In the genomic region with DNA sequence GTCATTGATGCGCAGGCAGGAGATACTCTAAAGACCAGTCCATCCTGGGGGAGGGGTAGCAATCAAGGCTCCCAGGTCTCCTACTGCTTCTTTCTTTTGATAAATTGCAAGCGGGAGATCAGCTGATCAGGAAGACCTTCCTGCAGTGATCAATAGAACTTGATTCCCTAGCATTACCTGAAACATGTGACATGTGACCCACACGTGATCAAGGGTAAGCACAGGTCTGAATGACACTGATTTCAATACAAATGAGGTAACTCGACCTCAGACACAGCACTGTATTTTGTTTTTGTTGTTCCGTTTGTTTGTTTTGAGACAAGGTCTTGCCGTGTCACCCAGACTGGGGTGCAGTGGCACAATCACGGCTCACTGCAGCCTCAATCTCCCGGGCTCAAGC, we compare ENCODE assay signal across 30 cellular contexts.
"Had no signal": no experiment of that assay in that cellular context is flagged by ENCODE, and none has a peak within 500 bp of the region (broad histone marks: within the 10 kb centered on the region; RNA-seq: fewer than 3 reads in every experiment).

No MANE protein-coding gene starts in this region.

- H3K4me1 ChIP-seq: ascending aorta, breast epithelium, foreskin keratinocyte, gastrocnemius medialis, heart left ventricle had no signal

- H3K4me3 ChIP-seq: ascending aorta, breast epithelium, cardiac muscle cell, coronary artery, dorsolateral prefrontal cortex, gastrocnemius medialis, heart left ventricle had no signal

- H3K9me3 ChIP-seq: ascending aorta, breast epithelium, gastrocnemius medialis, heart left ventricle had no signal

- ATAC-seq: activated CD4-positive, alpha-beta T cell treated with anti-CD3 and anti-CD28 coated beads for 36 hours; activated CD8-positive, alpha-beta memory T cell treated with anti-CD3 and anti-CD28 coated beads, Interleukin-2, amount 10 ng/mL, durations not matched to agents 7 days and 5 days; activated CD8-positive, alpha-beta T cell treated with anti-CD3 and anti-CD28 coated beads, Interleukin-2, amount 10 ng/mL, durations not matched to agents 7 days and 5 days; activated naive CD4-positive, alpha-beta T cell treated with anti-CD3 and anti-CD28 coated beads, Interleukin-2, amount 50 U/mL, for 72 hours; activated T-cell treated with anti-CD3 and anti-CD28 coated beads, Interleukin-2, amount 50 U/mL, for 72 hours; esophagus mucosa; foreskin keratinocyte; gastrocnemius medialis; heart left ventricle; T-helper 17 cell had no signal

- H3K36me3 ChIP-seq: ascending aorta, breast epithelium, cardiac muscle cell, gastrocnemius medialis, heart left ventricle, WERI-Rb-1 had no signal

- H3K27me3 ChIP-seq: ascending aorta, breast epithelium, cardiac muscle cell, dorsolateral prefrontal cortex, gastrocnemius medialis, heart left ventricle had no signal

- DNase-seq: activated CD4-positive, alpha-beta memory T cell treated with anti-CD3 and anti-CD28 coated beads for 36 hours; activated CD4-positive, alpha-beta T cell treated with anti-CD3 and anti-CD28 coated beads for 36 hours; activated CD4-positive, alpha-beta T cell treated with anti-CD3 and anti-CD28 coated beads, Interleukin-2, amount 10 ng/mL, durations not matched to agents 24 days and 14 days; activated CD4-positive, CD25-positive, alpha-beta regulatory T cell; activated CD4-positive, CD25-positive, alpha-beta regulatory T cell treated with anti-CD3 and anti-CD28 coated beads, Interleukin-2, amount 50 U/mL, for 72 hours; activated CD8-positive, alpha-beta memory T cell treated with anti-CD3 and anti-CD28 coated beads, Interleukin-2, amount 10 ng/mL, durations not matched to agents 7 days and 5 days; activated CD8-positive, alpha-beta memory T cell treated with anti-CD3 and anti-CD28 coated beads, Interleukin-2, amount 50 U/mL, for 4 hours; activated CD8-positive, alpha-beta T cell treated with anti-CD3 and anti-CD28 coated beads, Interleukin-2, amount 10 ng/mL, durations not matched to agents 7 days and 5 days; activated gamma-delta T cell; activated naive CD4-positive, alpha-beta T cell; activated naive CD4-positive, alpha-beta T cell treated with anti-CD3 and anti-CD28 coated beads, Interleukin-2, amount 10 ng/mL, durations not matched to agents 7 days and 5 days; activated naive CD8-positive, alpha-beta T cell treated with anti-CD3 and anti-CD28 coated beads, Interleukin-2, amount 10 ng/mL, durations not matched to agents 7 days and 5 days; activated T-cell treated with anti-CD3 and anti-CD28 coated beads, Interleukin-2, amount 50 U/mL, for 24 hours; activated T-cell treated with anti-CD3 and anti-CD28 coated beads, Interleukin-2, amount 50 U/mL, for 72 hours; dorsolateral prefrontal cortex; effector memory CD4-positive, alpha-beta T cell; endodermal cell; foreskin keratinocyte; gastrocnemius medialis; glutamatergic neuron; heart left ventricle; T-helper 17 cell; T1000; WERI-Rb-1 had no signal

- H3K27ac ChIP-seq: ascending aorta, breast epithelium, cardiac muscle cell, coronary artery, dorsolateral prefrontal cortex, foreskin keratinocyte, gastrocnemius medialis, heart left ventricle, WERI-Rb-1 had no signal
